Comparison of ENCODE assay signal across 8 cellular contexts in the genomic region with DNA sequence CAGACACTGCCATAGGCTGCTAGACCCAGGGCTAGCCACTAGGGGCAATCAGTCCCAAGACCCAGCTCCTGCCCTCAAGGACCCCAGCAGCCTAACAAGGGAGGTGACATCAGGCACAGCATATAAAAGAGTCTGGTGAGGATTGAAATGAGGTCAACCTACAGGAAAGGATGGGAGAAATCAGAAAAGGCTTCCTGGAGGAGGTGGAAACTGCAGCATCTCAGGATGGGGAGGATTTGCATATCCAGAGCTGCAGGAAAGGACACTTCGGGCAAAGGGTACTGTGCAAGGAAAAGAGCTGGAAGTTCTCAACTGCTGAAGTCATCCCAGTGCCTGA. TPM values are rescaled to one million over a fixed set of nuclear protein-coding genes. Genes with fewer than 3 reads are reported as not detected.
DNase-seq lines count a peak whose midpoint lies in the region; FAIRE-seq and TF ChIP-seq lines count a peak whose summit lies in the region.

No MANE protein-coding gene starts in this region.

- H3K18ac ChIP-seq in H1 (ENCODE audit: extremely low read depth, low read length) = no peak overlapping the region

- H3K23ac ChIP-seq in H1 (ENCODE audit: insufficient read length) = no peak overlapping the region

- no peak overlapping the region for H3K4me2 ChIP-seq in H1 (ENCODE audit: insufficient read depth in 1 of 2, low read depth in 2 of 2, low read length in 2 of 2)

- H3K79me2 ChIP-seq in H1 (ENCODE audit: control insufficient read depth in 1 of 2, insufficient read depth in 2 of 2, low read length in 2 of 2) = peaks cover 8 to 36% of the 10 kb centered on the region in 2 experiments

- POLR2A ChIA-PET in H1 (lab: Charles Lee; ENCODE audit: partially characterized antibody) = interaction anchor here (0.9 to 4.5 kb wide), 4 partner anchors 9 to 80 kb away, joined by 4 to 35 read pairs (median 14); a partner anchor contains a TSS

- peaks cover 0 to 10% (median 3%) of the 10 kb centered on the region in 4 experiments; a peak in 6 of 7 replicates for H3K4me1 ChIP-seq in H1 (replicated peaks in 1 of 4; ENCODE audit: control insufficient read depth in 3 of 4, insufficient read depth in 4 of 4, low read length in 3 of 4)

- H4K5ac ChIP-seq in H1 (ENCODE audit: insufficient read length, low read depth, low read length) = no peak overlapping the region

- DNase-seq in NK-92 treated with Interleukin-12 subunit alpha and Interleukin-12 subunit beta, amount 100 ng/mL, for 24 hours (lab: John Stamatoyannopoulos, UW) = peak; percentile 32
- DNase-seq in NK-92 (lab: John Stamatoyannopoulos, UW; ENCODE audit: unreplicated experiment) = no peak
- peak; percentile 83 for DNase-seq in HuH-7.5 (ENCODE audit: low spot score)
- DNase-seq in SW480 (ENCODE audit: low spot score) = peak; percentile 42
- peak in 1 of 2 experiments; percentile 65 for DNase-seq in H1 (ENCODE audit: low read depth in 1 of 2, low spot score in 2 of 2)
- peak; percentile 45 for DNase-seq in retina
- no peak for DNase-seq in KG1 (lab: John Stamatoyannopoulos, UW)
- no peak for DNase-seq in A172 (ENCODE audit: low spot score)

- peak; percentile 71 to 76 for TF ChIP-seq RAD21 in H1 (IDR thresholded peaks at IDR 0.05 in 1 of 2, conservative IDR thresholded peaks at IDR 0.05 in 1 of 2; ENCODE audit: low read depth in 2 of 2, low read length in 2 of 2)

- H3K36me3 ChIP-seq in H1 (ENCODE audit: control insufficient read depth in 2 of 4, insufficient read depth in 4 of 4, low read length in 3 of 4) = peaks cover 9 to 18% (median 11%) of the 10 kb centered on the region in 4 experiments; a peak in 7 of 8 replicates

- H2BK15ac ChIP-seq in H1 (ENCODE audit: low read length) = no peak overlapping the region

- TF ChIP-seq POLR2A in H1 (IDR thresholded peaks at IDR 0.05; ENCODE audit: control extremely low read depth in 1 of 2, low read depth in 2 of 2, low read length in 2 of 2) = no peak

- no peak overlapping the region for H3K14ac ChIP-seq in H1 (ENCODE audit: insufficient read length)

- no peak overlapping the region for H4K8ac ChIP-seq in H1 (ENCODE audit: extremely low read depth, insufficient read depth, low read length)

- no peak overlapping the region for H2BK120ac ChIP-seq in H1 (replicated peaks; ENCODE audit: low read depth, low read length)

- TF ChIP-seq CTCF in H1 (IDR thresholded peaks at IDR 0.05; ENCODE audit: control extremely low read depth in 1 of 3, insufficient read depth in 1 of 3, low read depth in 1 of 3, low read length in 3 of 3) = peak in 2 of 3 experiments; percentile 72 to 81; a peak in 3 of 4 replicates

- 100% methylated on average over 1 of the region's 1 CpG; no CpG with 5 or more reads in 1 of the 2 experiments for WGBS in H1 (ENCODE audit: extremely low coverage in 1 of 2, insufficient coverage in 1 of 2, insufficient read length in 1 of 2, insufficient replicate concordance in 2 of 2, low coverage in 1 of 2, low lambda C conversion rate in 2 of 2, missing lambda C conversion rate in 1 of 2), 2 experiments

- no peak overlapping the region for H3K4me3 ChIP-seq in H1 (ENCODE audit: extremely low read depth in 1 of 4, insufficient read depth in 2 of 4, low read depth in 3 of 4, low read length in 4 of 4)

- no peak overlapping the region for H4K91ac ChIP-seq in H1 (replicated peaks; ENCODE audit: insufficient read length, low read length)

- peaks cover 8% of the 10 kb centered on the region for H3K23me2 ChIP-seq in H1 (ENCODE audit: low read depth, low read length)

- H3K9me3 ChIP-seq in H1 (ENCODE audit: insufficient read depth in 2 of 2, low read depth in 1 of 2, low read length in 1 of 2) = no peaks in the 10 kb centered on the region

- H2BK5ac ChIP-seq in H1 (ENCODE audit: low read depth, low read length) = no peak overlapping the region

- H2BK20ac ChIP-seq in H1 (ENCODE audit: low read length) = no peak overlapping the region

- H3K9ac ChIP-seq in H1 (replicated peaks in 1 of 4; ENCODE audit: extremely low read depth in 1 of 4, low read depth in 3 of 4, low read length in 3 of 4) = no peak overlapping the region

- no peak overlapping the region for H2AK5ac ChIP-seq in H1 (ENCODE audit: low read depth, low read length)

- H3K27ac ChIP-seq in H1 (ENCODE audit: low read depth, low read length) = no peak overlapping the region

- no peak overlapping the region for H2BK12ac ChIP-seq in H1 (ENCODE audit: low read depth, low read length)

- H3K27me3 ChIP-seq in H1 (replicated peaks in 1 of 4; ENCODE audit: control insufficient read depth in 3 of 4, extremely low read depth in 1 of 4, insufficient read depth in 3 of 4, low read length in 3 of 4) = no peaks in the 10 kb centered on the region

- peak; percentile 48 for FAIRE-seq in H1 (lab: Jason Lieb, UNC)

- H3K56ac ChIP-seq in H1 (replicated peaks; ENCODE audit: insufficient read length, low read depth, low read length) = no peak overlapping the region

- H4K20me1 ChIP-seq in H1 (replicated peaks in 1 of 2; ENCODE audit: control insufficient read depth in 1 of 2, insufficient read depth in 2 of 2, low read length in 2 of 2) = peaks cover 0 to 10% of the 10 kb centered on the region in 2 experiments

- CTCF ChIA-PET in H1 (lab: Charles Lee; ENCODE audit: partially characterized antibody) = interaction anchor here (0.5 to 16.6 kb wide), 28 partner anchors 9 to 367 kb away, joined by 3 to 247 read pairs (median 5); a partner anchor contains a TSS

- H3K4ac ChIP-seq in H1 (replicated peaks; ENCODE audit: insufficient read length, low read depth, low read length) = no peak overlapping the region

- no peak overlapping the region for H2AFZ ChIP-seq in H1 (ENCODE audit: low read length)

- peaks cover 12% of the 10 kb centered on the region for H3K79me1 ChIP-seq in H1 (ENCODE audit: low read depth, low read length)

- no peak for TF ChIP-seq EP300 in H1 (IDR thresholded peaks at IDR 0.05; ENCODE audit: borderline replicate concordance in 1 of 2, low read depth in 2 of 2, low read length in 2 of 2)

TF ChIP-seq in H1, 55 proteins besides CTCF, POLR2A, EP300 and RAD21:
- TF ChIP-seq EZH2 (IDR thresholded peaks at IDR 0.05; ENCODE audit: low read depth, low read length, severe bottlenecking) (no peak), HDAC2 (IDR thresholded peaks at IDR 0.05; ENCODE audit: borderline replicate concordance in 1 of 2, low read depth in 2 of 2, low read length in 2 of 2) (no peak), TAF7 (optimal IDR thresholded peaks at IDR 0.05; ENCODE audit: borderline replicate concordance, low read depth, low read length) (no peak), NANOG (IDR thresholded peaks at IDR 0.05; ENCODE audit: insufficient read depth, low read depth, low read length, poor library complexity, severe bottlenecking) (no peak), RNF2 (IDR thresholded peaks at IDR 0.05; ENCODE audit: borderline replicate concordance, low read depth, low read length, missing control alignments, poor library complexity, severe bottlenecking) (no peak)

RNA-seq across cellular contexts. Expression of a gene that starts 2.9 kb away (rescaled TPM):
- total RNA-seq in H1 (2021; fragmentation: NEBNext Ultra II Directional; extraction: Animal tissue kit (Norgen Biotek cat#: 25700)) = 50.0 and 50.2 TPM in 2 replicates
- polyA plus RNA-seq in H1 (2011; rRNA removed) = 64.0 and 107 TPM in 2 replicates
- polyA plus RNA-seq in H1 (2011; cell fraction: cytosol; rRNA removed) = 87.8 TPM
- polyA plus RNA-seq in H1 (2011; cell fraction: nucleus; rRNA removed) = 162 TPM
- polyA plus RNA-seq in H1 (2012, experiment 1 of 2) = 56.0 to 96.2 TPM (median 61.7 TPM) in 4 replicates
- polyA plus RNA-seq in H1 (2012, experiment 2 of 2) = 155 TPM
- polyA plus RNA-seq in H1 (2013, experiment 1 of 2) = 39.1 TPM
- polyA plus RNA-seq in H1 (2013, experiment 2 of 2) = 37.9 TPM
- polyA minus RNA-seq in H1 (2011; rRNA and poly(A)+ RNA removed) = 98.7 and 104 TPM in 2 replicates
- polyA minus RNA-seq in H1 (2011; cell fraction: cytosol; rRNA and poly(A)+ RNA removed) = 34.2 TPM
- 96.4 TPM for polyA minus RNA-seq in H1 (2011; cell fraction: nucleus; rRNA and poly(A)+ RNA removed)
- 106 and 166 TPM in 2 replicates for total RNA-seq in A172 (2014; rRNA removed; shearing (Covaris generic))

RNA-seq across cellular contexts. Expression of a gene that starts 6.6 kb away (rescaled TPM):
- 47.2 and 59.3 TPM in 2 replicates for total RNA-seq in H1 (2021; fragmentation: NEBNext Ultra II Directional; extraction: Animal tissue kit (Norgen Biotek cat#: 25700))
- 23.8 and 40.4 TPM in 2 replicates for polyA plus RNA-seq in H1 (2011; rRNA removed)
- 48.2 TPM for polyA plus RNA-seq in H1 (2011; cell fraction: cytosol; rRNA removed)
- 53.1 TPM for polyA plus RNA-seq in H1 (2011; cell fraction: nucleus; rRNA removed)
- 42.7 to 57.4 TPM (median 54.6 TPM) in 4 replicates for polyA plus RNA-seq in H1 (2012, experiment 1 of 2)
- polyA plus RNA-seq in H1 (2012, experiment 2 of 2) = 30.2 TPM
- 18.7 TPM for polyA plus RNA-seq in H1 (2013, experiment 1 of 2)
- polyA plus RNA-seq in H1 (2013, experiment 2 of 2) = 19.4 TPM
- 13.8 and 17.7 TPM in 2 replicates for polyA minus RNA-seq in H1 (2011; rRNA and poly(A)+ RNA removed)
- polyA minus RNA-seq in H1 (2011; cell fraction: cytosol; rRNA and poly(A)+ RNA removed) = 36.3 TPM
- polyA minus RNA-seq in H1 (2011; cell fraction: nucleus; rRNA and poly(A)+ RNA removed) = 25.6 TPM
- total RNA-seq in A172 (2014; rRNA removed; shearing (Covaris generic)) = 28.7 and 32.2 TPM in 2 replicates

RNA-seq across cellular contexts. Expression of a gene that starts 35.2 kb away (rescaled TPM):
- total RNA-seq in H1 (2021; fragmentation: NEBNext Ultra II Directional; extraction: Animal tissue kit (Norgen Biotek cat#: 25700)) = 65.2 and 70.7 TPM in 2 replicates
- 97.2 and 112 TPM in 2 replicates for polyA plus RNA-seq in H1 (2011; rRNA removed)
- polyA plus RNA-seq in H1 (2011; cell fraction: cytosol; rRNA removed) = 130 TPM
- polyA plus RNA-seq in H1 (2011; cell fraction: nucleus; rRNA removed) = 209 TPM
- polyA plus RNA-seq in H1 (2012, experiment 1 of 2) = 122 to 126 TPM (median 125 TPM) in 4 replicates
- polyA plus RNA-seq in H1 (2012, experiment 2 of 2) = 123 TPM
- 56.8 TPM for polyA plus RNA-seq in H1 (2013, experiment 1 of 2)
- 53.9 TPM for polyA plus RNA-seq in H1 (2013, experiment 2 of 2)
- polyA minus RNA-seq in H1 (2011; rRNA and poly(A)+ RNA removed) = 82.9 and 91.7 TPM in 2 replicates
- 45.6 TPM for polyA minus RNA-seq in H1 (2011; cell fraction: cytosol; rRNA and poly(A)+ RNA removed)
- polyA minus RNA-seq in H1 (2011; cell fraction: nucleus; rRNA and poly(A)+ RNA removed) = 87.7 TPM
- total RNA-seq in A172 (2014; rRNA removed; shearing (Covaris generic)) = 86.1 and 110 TPM in 2 replicates

Comparison
In these comparisons a context has a peak if more than half of its experiments do, and no peak if none do; other contexts are left out.
1. DNase-seq: peak in NK-92 treated with Interleukin-12 subunit alpha and Interleukin-12 subunit beta, amount 100 ng/mL, for 24 hours (single experiment), HuH-7.5 (single experiment), SW480 (single experiment) and retina (single experiment); none in NK-92 (single experiment), KG1 (single experiment) and A172 (single experiment).